10 cellular contexts compared by ENCODE assay signal in genomic region chr5:173281910-173282309, GRCh38. TPM values are rescaled to one million over a fixed set of nuclear protein-coding genes. Genes with fewer than 3 reads are reported as not detected.
DNase-seq lines count a peak whose midpoint lies in the region; ATAC-seq and TF ChIP-seq lines count a peak whose summit lies in the region.
"Had no signal": no experiment of that assay in that cellular context is flagged by ENCODE, and none has a peak within 500 bp of the region (broad histone marks: within the 10 kb centered on the region; RNA-seq: fewer than 3 reads in every experiment).

No MANE protein-coding gene starts in this region.

- H3K4me3 Mint-ChIP-seq in nephron: peak overlapping the region in 2 of 3 experiments; percentile 45 to 46

- peak; percentile 31 for DNase-seq in NCI-H460 (ENCODE audit: extremely low read depth, low read depth)
- DNase-seq in cerebellar cortex (ENCODE audit: low spot score): peak; percentile 27
- DNase-seq in omental fat pad (ENCODE audit: low spot score): no peak
- no peak for DNase-seq in stimulated activated CD4-positive, alpha-beta T cell treated with anti-CD3 and anti-CD28 coated beads, Interleukin-4, amount 100 ng/mL, for 4 hours
- DNase-seq: activated T-cell treated with anti-CD3 and anti-CD28 coated beads for 4 hours; naive thymus-derived CD4-positive, alpha-beta T cell had no signal

- ATAC-seq in omental fat pad (ENCODE audit: low FRiP score) (no peak), HG02763 (IDR thresholded peaks at IDR 0.05; ENCODE audit: unreplicated experiment) (no peak), GM18861 (IDR thresholded peaks at IDR 0.05; ENCODE audit: unreplicated experiment) (no peak)
- ATAC-seq: naive thymus-derived CD4-positive, alpha-beta T cell had no signal

- no peak overlapping the region for H3K27ac Mint-ChIP-seq in nephron
- H3K27ac Mint-ChIP-seq: naive thymus-derived CD4-positive, alpha-beta T cell had no signal

- H3K27me3 Mint-ChIP-seq in nephron (ENCODE audit: low read depth): peaks cover 61% of the 10 kb centered on the region

- peak; percentile 33 for TF ChIP-seq CTCF in GM12873 (IDR thresholded peaks at IDR 0.05; ENCODE audit: insufficient read depth, low read depth, low read length, missing control alignments)
- TF ChIP-seq CTCF in nephron (IDR thresholded peaks at IDR 0.05; ENCODE audit: unreplicated experiment in 3 of 3): peak; percentile 21 to 55 (median 54)
- no peak for TF ChIP-seq CTCF in omental fat pad (IDR thresholded peaks at IDR 0.05)

- no peaks in the 10 kb centered on the region for H3K36me3 Mint-ChIP-seq in nephron (ENCODE audit: low read depth)

- H3K4me1 Mint-ChIP-seq in nephron: no peaks in the 10 kb centered on the region

- peaks cover 5% of the 10 kb centered on the region for H3K9me3 Mint-ChIP-seq in nephron

RNA-seq across cellular contexts. Expression of gene STC2, which starts 46.3 kb away (rescaled TPM):
- 96.3 and 128 TPM in 2 replicates for total RNA-seq in NCI-H460 (2014; rRNA removed; shearing (Covaris generic))
- 82.1 and 123 TPM in 2 replicates for polyA plus RNA-seq in NCI-H460 (2014; cell fraction: nucleus; rRNA removed)
- 10 to 100 TPM; 15.8 to 45.9 (median 29.1) TPM for total RNA-seq in omental fat pad
- polyA plus RNA-seq: naive thymus-derived CD4-positive, alpha-beta T cell had no signal

RNA-seq across cellular contexts. Expression of gene NKX2-5, which starts 46.9 kb away (rescaled TPM):
- not detected in 2 replicates for total RNA-seq in NCI-H460 (2014; rRNA removed; shearing (Covaris generic))
- polyA plus RNA-seq in NCI-H460 (2014; cell fraction: nucleus; rRNA removed): not detected in 2 replicates
- total RNA-seq in omental fat pad: 1 to 10 TPM in 1 of 4 donors, under 1 TPM in 1, not detected in 2; 0.56 to 1.1 TPM
- total RNA-seq: naive thymus-derived CD4-positive, alpha-beta T cell had no signal
- polyA plus RNA-seq: naive thymus-derived CD4-positive, alpha-beta T cell had no signal

Comparison
In these comparisons a context has a peak if more than half of its experiments do, and no peak if none do; other contexts are left out.
1. CTCF ChIP-seq: peak in GM12873 (single experiment) and nephron (3 of 3); none in omental fat pad (0 of 3).
2. DNase-seq: peak in NCI-H460 (single experiment) and cerebellar cortex (single experiment); none in omental fat pad (single experiment) and stimulated activated CD4-positive, alpha-beta T cell treated with anti-CD3 and anti-CD28 coated beads, Interleukin-4, amount 100 ng/mL, for 4 hours (0 of 2).